ENCODE assay signal across 1 cellular context in genomic region chr1:980602-981395, GRCh38.
TF ChIP-seq lines count a peak whose summit lies in the region.

No MANE protein-coding gene starts in this region.

TF ChIP-seq in HepG2, 621 proteins besides CTCF, POLR2A, EP300 and RAD21 (continued from another document and continues in another):
- no peak for TF ChIP-seq ZBTB46 (CRISPR knock-in tag; IDR thresholded peaks at IDR 0.05; ENCODE audit: borderline replicate concordance)
- no peak for TF ChIP-seq XRCC5 (optimal IDR thresholded peaks at IDR 0.05; ENCODE audit: low read length)
- no peak for TF ChIP-seq HMGA1 (CRISPR knock-in tag; conservative IDR thresholded peaks at IDR 0.05)
- peak; percentile 20; the same call in 1 of the 2 replicates for TF ChIP-seq GABPB1 (CRISPR knock-in tag; IDR thresholded peaks at IDR 0.05)
- TF ChIP-seq ZNF644 (CRISPR knock-in tag; IDR thresholded peaks at IDR 0.05; ENCODE audit: low read depth), result no peak
- TF ChIP-seq, protein P1, sequence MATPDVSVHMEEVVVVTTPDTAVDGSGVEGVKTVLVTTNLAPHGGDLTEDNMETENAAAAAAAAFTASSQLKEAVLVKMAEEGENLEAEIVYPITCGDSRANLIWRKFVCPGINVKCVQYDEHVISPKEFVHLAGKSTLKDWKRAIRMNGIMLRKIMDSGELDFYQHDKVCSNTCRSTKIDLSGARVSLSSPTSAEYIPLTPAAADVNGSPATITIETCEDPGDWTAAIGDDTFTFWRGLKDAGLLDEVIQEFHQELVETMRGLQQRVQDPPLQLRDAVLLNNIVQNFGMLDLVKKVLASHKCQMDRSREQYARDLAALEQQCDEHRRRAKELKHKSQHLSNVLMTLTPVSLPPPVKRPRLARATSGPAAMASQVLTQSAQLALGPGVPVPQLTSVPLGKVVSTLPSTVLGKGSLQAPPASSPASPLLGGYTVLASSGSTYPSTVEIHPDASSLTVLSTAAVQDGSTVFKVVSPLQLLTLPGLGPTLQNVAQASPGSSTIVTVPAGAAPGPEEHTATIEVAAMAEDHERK (CRISPR knock-in tag; IDR thresholded peaks at IDR 0.05; ENCODE audit: low read depth), result no peak
- TF ChIP-seq PAWR (CRISPR knock-in tag; IDR thresholded peaks at IDR 0.05; ENCODE audit: borderline replicate concordance), result 0 out of 2 replicates have a peak, but pooled peaks have one; percentile 71
- no peak for TF ChIP-seq CENPX (CRISPR knock-in tag; IDR thresholded peaks at IDR 0.05)
- TF ChIP-seq ZBTB20 (CRISPR knock-in tag; IDR thresholded peaks at IDR 0.05; ENCODE audit: borderline replicate concordance, low read depth), result peak; percentile 62; the same call in 1 of the 2 replicates
- peak; percentile 38 for TF ChIP-seq HNRNPLL (IDR thresholded peaks at IDR 0.05; ENCODE audit: low read depth, low read length, poor library complexity, severe bottlenecking)
- TF ChIP-seq SMYD3 (CRISPR knock-in tag; IDR thresholded peaks at IDR 0.05), result no peak
- TF ChIP-seq, protein P2, sequence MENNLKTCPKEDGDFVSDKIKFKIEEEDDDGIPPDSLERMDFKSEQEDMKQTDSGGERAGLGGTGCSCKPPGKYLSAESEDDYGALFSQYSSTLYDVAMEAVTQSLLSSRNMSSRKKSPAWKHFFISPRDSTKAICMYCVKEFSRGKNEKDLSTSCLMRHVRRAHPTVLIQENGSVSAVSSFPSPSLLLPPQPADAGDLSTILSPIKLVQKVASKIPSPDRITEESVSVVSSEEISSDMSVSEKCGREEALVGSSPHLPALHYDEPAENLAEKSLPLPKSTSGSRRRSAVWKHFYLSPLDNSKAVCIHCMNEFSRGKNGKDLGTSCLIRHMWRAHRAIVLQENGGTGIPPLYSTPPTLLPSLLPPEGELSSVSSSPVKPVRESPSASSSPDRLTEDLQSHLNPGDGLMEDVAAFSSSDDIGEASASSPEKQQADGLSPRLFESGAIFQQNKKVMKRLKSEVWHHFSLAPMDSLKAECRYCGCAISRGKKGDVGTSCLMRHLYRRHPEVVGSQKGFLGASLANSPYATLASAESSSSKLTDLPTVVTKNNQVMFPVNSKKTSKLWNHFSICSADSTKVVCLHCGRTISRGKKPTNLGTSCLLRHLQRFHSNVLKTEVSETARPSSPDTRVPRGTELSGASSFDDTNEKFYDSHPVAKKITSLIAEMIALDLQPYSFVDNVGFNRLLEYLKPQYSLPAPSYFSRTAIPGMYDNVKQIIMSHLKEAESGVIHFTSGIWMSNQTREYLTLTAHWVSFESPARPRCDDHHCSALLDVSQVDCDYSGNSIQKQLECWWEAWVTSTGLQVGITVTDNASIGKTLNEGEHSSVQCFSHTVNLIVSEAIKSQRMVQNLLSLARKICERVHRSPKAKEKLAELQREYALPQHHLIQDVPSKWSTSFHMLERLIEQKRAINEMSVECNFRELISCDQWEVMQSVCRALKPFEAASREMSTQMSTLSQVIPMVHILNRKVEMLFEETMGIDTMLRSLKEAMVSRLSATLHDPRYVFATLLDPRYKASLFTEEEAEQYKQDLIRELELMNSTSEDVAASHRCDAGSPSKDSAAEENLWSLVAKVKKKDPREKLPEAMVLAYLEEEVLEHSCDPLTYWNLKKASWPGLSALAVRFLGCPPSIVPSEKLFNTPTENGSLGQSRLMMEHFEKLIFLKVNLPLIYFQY (CRISPR knock-in tag; IDR thresholded peaks at IDR 0.05; ENCODE audit: borderline replicate concordance), result no peak
- no peak for TF ChIP-seq STAT6 (CRISPR knock-in tag; IDR thresholded peaks at IDR 0.05; ENCODE audit: borderline replicate concordance)
- no peak for TF ChIP-seq IKZF1 (IDR thresholded peaks at IDR 0.05)
- TF ChIP-seq ZNF296 (CRISPR knock-in tag; conservative IDR thresholded peaks at IDR 0.05), result peak; percentile 93
- TF ChIP-seq ZNF205 (CRISPR knock-in tag; IDR thresholded peaks at IDR 0.05), result no peak
- TF ChIP-seq RXRA (CRISPR knock-in tag; IDR thresholded peaks at IDR 0.05), result no peak
- TF ChIP-seq NR3C1 (CRISPR knock-in tag; IDR thresholded peaks at IDR 0.05), result no peak
- TF ChIP-seq ZNF558 (CRISPR knock-in tag; IDR thresholded peaks at IDR 0.05; ENCODE audit: borderline replicate concordance), result no peak
- TF ChIP-seq GLI4 (CRISPR knock-in tag; IDR thresholded peaks at IDR 0.05; ENCODE audit: borderline replicate concordance), result no peak
- no peak for TF ChIP-seq MIER2 (CRISPR knock-in tag; IDR thresholded peaks at IDR 0.05)
- TF ChIP-seq HOXD1 (CRISPR knock-in tag; IDR thresholded peaks at IDR 0.05), result no peak
- TF ChIP-seq ZNF615 (CRISPR knock-in tag; IDR thresholded peaks at IDR 0.05; ENCODE audit: borderline replicate concordance), result no peak
- no peak for TF ChIP-seq BCL3 (CRISPR knock-in tag; IDR thresholded peaks at IDR 0.05)
- TF ChIP-seq ZFP62 (CRISPR knock-in tag; IDR thresholded peaks at IDR 0.05), result no peak
- peak; percentile 29 to 76; a peak in 3 of 4 replicates for TF ChIP-seq HMGXB4 (CRISPR knock-in tag; IDR thresholded peaks at IDR 0.05; ENCODE audit: borderline replicate concordance in 1 of 2, low read depth in 1 of 2)
- TF ChIP-seq DNMT3B (CRISPR knock-in tag; conservative IDR thresholded peaks at IDR 0.05), result no peak
- TF ChIP-seq, protein P3, sequence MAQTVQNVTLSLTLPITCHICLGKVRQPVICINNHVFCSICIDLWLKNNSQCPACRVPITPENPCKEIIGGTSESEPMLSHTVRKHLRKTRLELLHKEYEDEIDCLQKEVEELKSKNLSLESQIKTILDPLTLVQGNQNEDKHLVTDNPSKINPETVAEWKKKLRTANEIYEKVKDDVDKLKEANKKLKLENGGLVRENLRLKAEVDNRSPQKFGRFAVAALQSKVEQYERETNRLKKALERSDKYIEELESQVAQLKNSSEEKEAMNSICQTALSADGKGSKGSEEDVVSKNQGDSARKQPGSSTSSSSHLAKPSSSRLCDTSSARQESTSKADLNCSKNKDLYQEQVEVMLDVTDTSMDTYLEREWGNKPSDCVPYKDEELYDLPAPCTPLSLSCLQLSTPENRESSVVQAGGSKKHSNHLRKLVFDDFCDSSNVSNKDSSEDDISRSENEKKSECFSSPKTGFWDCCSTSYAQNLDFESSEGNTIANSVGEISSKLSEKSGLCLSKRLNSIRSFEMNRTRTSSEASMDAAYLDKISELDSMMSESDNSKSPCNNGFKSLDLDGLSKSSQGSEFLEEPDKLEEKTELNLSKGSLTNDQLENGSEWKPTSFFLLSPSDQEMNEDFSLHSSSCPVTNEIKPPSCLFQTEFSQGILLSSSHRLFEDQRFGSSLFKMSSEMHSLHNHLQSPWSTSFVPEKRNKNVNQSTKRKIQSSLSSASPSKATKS (CRISPR knock-in tag; IDR thresholded peaks at IDR 0.05), result no peak
- TF ChIP-seq, protein P4, sequence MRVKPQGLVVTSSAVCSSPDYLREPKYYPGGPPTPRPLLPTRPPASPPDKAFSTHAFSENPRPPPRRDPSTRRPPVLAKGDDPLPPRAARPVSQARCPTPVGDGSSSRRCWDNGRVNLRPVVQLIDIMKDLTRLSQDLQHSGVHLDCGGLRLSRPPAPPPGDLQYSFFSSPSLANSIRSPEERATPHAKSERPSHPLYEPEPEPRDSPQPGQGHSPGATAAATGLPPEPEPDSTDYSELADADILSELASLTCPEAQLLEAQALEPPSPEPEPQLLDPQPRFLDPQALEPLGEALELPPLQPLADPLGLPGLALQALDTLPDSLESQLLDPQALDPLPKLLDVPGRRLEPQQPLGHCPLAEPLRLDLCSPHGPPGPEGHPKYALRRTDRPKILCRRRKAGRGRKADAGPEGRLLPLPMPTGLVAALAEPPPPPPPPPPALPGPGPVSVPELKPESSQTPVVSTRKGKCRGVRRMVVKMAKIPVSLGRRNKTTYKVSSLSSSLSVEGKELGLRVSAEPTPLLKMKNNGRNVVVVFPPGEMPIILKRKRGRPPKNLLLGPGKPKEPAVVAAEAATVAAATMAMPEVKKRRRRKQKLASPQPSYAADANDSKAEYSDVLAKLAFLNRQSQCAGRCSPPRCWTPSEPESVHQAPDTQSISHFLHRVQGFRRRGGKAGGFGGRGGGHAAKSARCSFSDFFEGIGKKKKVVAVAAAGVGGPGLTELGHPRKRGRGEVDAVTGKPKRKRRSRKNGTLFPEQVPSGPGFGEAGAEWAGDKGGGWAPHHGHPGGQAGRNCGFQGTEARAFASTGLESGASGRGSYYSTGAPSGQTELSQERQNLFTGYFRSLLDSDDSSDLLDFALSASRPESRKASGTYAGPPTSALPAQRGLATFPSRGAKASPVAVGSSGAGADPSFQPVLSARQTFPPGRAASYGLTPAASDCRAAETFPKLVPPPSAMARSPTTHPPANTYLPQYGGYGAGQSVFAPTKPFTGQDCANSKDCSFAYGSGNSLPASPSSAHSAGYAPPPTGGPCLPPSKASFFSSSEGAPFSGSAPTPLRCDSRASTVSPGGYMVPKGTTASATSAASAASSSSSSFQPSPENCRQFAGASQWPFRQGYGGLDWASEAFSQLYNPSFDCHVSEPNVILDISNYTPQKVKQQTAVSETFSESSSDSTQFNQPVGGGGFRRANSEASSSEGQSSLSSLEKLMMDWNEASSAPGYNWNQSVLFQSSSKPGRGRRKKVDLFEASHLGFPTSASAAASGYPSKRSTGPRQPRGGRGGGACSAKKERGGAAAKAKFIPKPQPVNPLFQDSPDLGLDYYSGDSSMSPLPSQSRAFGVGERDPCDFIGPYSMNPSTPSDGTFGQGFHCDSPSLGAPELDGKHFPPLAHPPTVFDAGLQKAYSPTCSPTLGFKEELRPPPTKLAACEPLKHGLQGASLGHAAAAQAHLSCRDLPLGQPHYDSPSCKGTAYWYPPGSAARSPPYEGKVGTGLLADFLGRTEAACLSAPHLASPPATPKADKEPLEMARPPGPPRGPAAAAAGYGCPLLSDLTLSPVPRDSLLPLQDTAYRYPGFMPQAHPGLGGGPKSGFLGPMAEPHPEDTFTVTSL (CRISPR knock-in tag; IDR thresholded peaks at IDR 0.05; ENCODE audit: borderline replicate concordance), result no peak
- no peak for TF ChIP-seq LCORL (IDR thresholded peaks at IDR 0.05)
- TF ChIP-seq LCORL (CRISPR knock-in tag; IDR thresholded peaks at IDR 0.05), result 0 out of 2 replicates have a peak, but pooled peaks have one; percentile 55
- TF ChIP-seq TERF1 (CRISPR knock-in tag; IDR thresholded peaks at IDR 0.05), result no peak
- no peak for TF ChIP-seq HDAC6 (IDR thresholded peaks at IDR 0.05; ENCODE audit: low read depth, low read length)
- no peak for TF ChIP-seq CEBPB (IDR thresholded peaks at IDR 0.05; ENCODE audit: borderline replicate concordance, low read depth, low read length)
- no peak for TF ChIP-seq ZNF180 (CRISPR knock-in tag; IDR thresholded peaks at IDR 0.05; ENCODE audit: borderline replicate concordance, low read depth)
- no peak for TF ChIP-seq ZNF75D (CRISPR knock-in tag; IDR thresholded peaks at IDR 0.05; ENCODE audit: borderline replicate concordance)
- TF ChIP-seq KLF6 (CRISPR knock-in tag; IDR thresholded peaks at IDR 0.05), result no peak
- TF ChIP-seq ZKSCAN5 (CRISPR knock-in tag; IDR thresholded peaks at IDR 0.05), result no peak
- TF ChIP-seq FOXK2 (IDR thresholded peaks at IDR 0.05), result no peak
